Comparison of ENCODE assay signal across 12 cellular contexts in genomic region chr16:87947356-87948118, GRCh38. TPM values are rescaled to one million over a fixed set of nuclear protein-coding genes. Genes with fewer than 3 reads are reported as not detected.
A peak's percentile ranks its signal among the peaks of the same experiment; 100 is the strongest.
DNase-seq lines count a peak whose midpoint lies in the region; ATAC-seq and TF ChIP-seq lines count a peak whose summit lies in the region.
"Had no signal": no experiment of that assay in that cellular context is flagged by ENCODE, and none has a peak within 500 bp of the region (broad histone marks: within the 10 kb centered on the region; RNA-seq: fewer than 3 reads in every experiment).

No MANE protein-coding gene starts in this region.

- CTCF ChIA-PET in activated CD8-positive, alpha-beta memory T cell treated with anti-CD3 and anti-CD28 coated beads, Interleukin-2, amount 10 ng/mL, durations not matched to agents 7 days and 5 days (lab: Charles Lee) = no interaction called here

- H3K27me3 ChIP-seq in lower lobe of right lung (ENCODE audit: low read depth) (no peaks in the 10 kb centered on the region), H7 (ENCODE audit: control insufficient read depth, insufficient read depth, low read length) (no peaks in the 10 kb centered on the region)
- H3K27me3 ChIP-seq: brain microvascular endothelial cell, esophagus muscularis mucosa had no signal

- H3K27ac ChIP-seq in lower lobe of right lung (peak overlapping the region; percentile 75), substantia nigra (ENCODE audit: low read depth, low read length, poor library complexity, severe bottlenecking) (peak overlapping the region; percentile 40)
- H3K27ac ChIP-seq: brain microvascular endothelial cell, esophagus muscularis mucosa had no signal

- peaks cover 16% of the 10 kb centered on the region for H3K4me1 ChIP-seq in lower lobe of right lung

- ATAC-seq in activated CD8-positive, alpha-beta memory T cell treated with anti-CD3 and anti-CD28 coated beads, Interleukin-2, amount 10 ng/mL, durations not matched to agents 7 days and 5 days = no peak
- ATAC-seq in activated T-helper 17 cell treated with anti-CD3 and anti-CD28 coated beads, Interleukin-2, amount 50 U/mL, for 72 hours (replicated peaks) = no peak
- ATAC-seq in lower lobe of right lung (no peak), GM21825 (IDR thresholded peaks at IDR 0.05; ENCODE audit: unreplicated experiment) (no peak)

- H3K9me3 ChIP-seq in lower lobe of right lung = no peaks in the 10 kb centered on the region
- H3K9me3 ChIP-seq: esophagus muscularis mucosa had no signal

- peak overlapping the region; percentile 45 for H3K27ac Mint-ChIP-seq in activated CD8-positive, alpha-beta memory T cell treated with anti-CD3 and anti-CD28 coated beads, Interleukin-2, amount 10 ng/mL, durations not matched to agents 7 days and 5 days
- peak overlapping the region; percentile 44 for H3K27ac Mint-ChIP-seq in activated T-helper 17 cell treated with anti-CD3 and anti-CD28 coated beads, Interleukin-2, amount 50 U/mL, for 72 hours

- H3K36me3 ChIP-seq in lower lobe of right lung (no peaks in the 10 kb centered on the region), H7 (replicated peaks; ENCODE audit: control insufficient read depth, insufficient read depth, low read length) (no peaks in the 10 kb centered on the region)
- H3K36me3 ChIP-seq: brain microvascular endothelial cell, esophagus muscularis mucosa had no signal

- intact Hi-C loops in lower lobe of right lung (cut with DNase I) = no loop called here

- peaks cover 6% of the 10 kb centered on the region for H3K27me3 Mint-ChIP-seq in activated CD8-positive, alpha-beta memory T cell treated with anti-CD3 and anti-CD28 coated beads, Interleukin-2, amount 10 ng/mL, durations not matched to agents 7 days and 5 days
- H3K27me3 Mint-ChIP-seq in activated T-helper 17 cell treated with anti-CD3 and anti-CD28 coated beads, Interleukin-2, amount 50 U/mL, for 72 hours = no peaks in the 10 kb centered on the region

- no peaks in the 10 kb centered on the region for H3K9me3 Mint-ChIP-seq in activated CD8-positive, alpha-beta memory T cell treated with anti-CD3 and anti-CD28 coated beads, Interleukin-2, amount 10 ng/mL, durations not matched to agents 7 days and 5 days (ENCODE audit: low read depth)
- H3K9me3 Mint-ChIP-seq in activated T-helper 17 cell treated with anti-CD3 and anti-CD28 coated beads, Interleukin-2, amount 50 U/mL, for 72 hours = no peaks in the 10 kb centered on the region

- no peak for TF ChIP-seq CTCF in lower lobe of right lung (IDR thresholded peaks at IDR 0.05)

- DNase-seq in activated CD8-positive, alpha-beta memory T cell treated with anti-CD3 and anti-CD28 coated beads, Interleukin-2, amount 10 ng/mL, durations not matched to agents 7 days and 5 days = no peak
- DNase-seq in activated CD8-positive, alpha-beta memory T cell treated with anti-CD3 and anti-CD28 coated beads for 24 hours = no peak
- DNase-seq in lower lobe of right lung = no peak
- DNase-seq in substantia nigra (lab: John Stamatoyannopoulos, UW) = no peak
- DNase-seq in H7 = no peak
- DNase-seq in NCI-H1417 (lab: John Stamatoyannopoulos, UW) = no peak
- DNase-seq: activated CD8-positive, alpha-beta memory T cell treated with anti-CD3 and anti-CD28 coated beads, Interleukin-2, amount 50 U/mL, for 48 hours; brain microvascular endothelial cell had no signal

- peaks cover 32% of the 10 kb centered on the region for H3K4me1 Mint-ChIP-seq in activated CD8-positive, alpha-beta memory T cell treated with anti-CD3 and anti-CD28 coated beads, Interleukin-2, amount 10 ng/mL, durations not matched to agents 7 days and 5 days
- peaks cover 5% of the 10 kb centered on the region for H3K4me1 Mint-ChIP-seq in activated T-helper 17 cell treated with anti-CD3 and anti-CD28 coated beads, Interleukin-2, amount 50 U/mL, for 72 hours

- H3K4me3 ChIP-seq in lower lobe of right lung (no peak overlapping the region), H7 (ENCODE audit: insufficient read depth, low read depth, low read length) (no peak overlapping the region)
- H3K4me3 ChIP-seq: esophagus muscularis mucosa had no signal

- no peak overlapping the region for H3K4me3 Mint-ChIP-seq in activated CD8-positive, alpha-beta memory T cell treated with anti-CD3 and anti-CD28 coated beads, Interleukin-2, amount 10 ng/mL, durations not matched to agents 7 days and 5 days
- peak overlapping the region; percentile 30 for H3K4me3 Mint-ChIP-seq in activated T-helper 17 cell treated with anti-CD3 and anti-CD28 coated beads, Interleukin-2, amount 50 U/mL, for 72 hours

- H3K36me3 Mint-ChIP-seq in activated CD8-positive, alpha-beta memory T cell treated with anti-CD3 and anti-CD28 coated beads, Interleukin-2, amount 10 ng/mL, durations not matched to agents 7 days and 5 days = peaks cover 5% of the 10 kb centered on the region
- peaks cover 8% of the 10 kb centered on the region for H3K36me3 Mint-ChIP-seq in activated T-helper 17 cell treated with anti-CD3 and anti-CD28 coated beads, Interleukin-2, amount 50 U/mL, for 72 hours (ENCODE audit: low read depth)

RNA-seq across cellular contexts. Expression of gene BANP, which starts 3.7 kb away (rescaled TPM):
- 10 to 100 TPM; 36.1 to 48.7 TPM for total RNA-seq in activated CD8-positive, alpha-beta memory T cell treated with anti-CD3 and anti-CD28 coated beads, Interleukin-2, amount 10 ng/mL, durations not matched to agents 7 days and 5 days
- 10 to 100 TPM; 46.4 to 85.9 TPM for total RNA-seq in activated T-helper 17 cell treated with anti-CD3 and anti-CD28 coated beads, Interleukin-2, amount 50 U/mL, for 72 hours
- 29.7 TPM for total RNA-seq in lower lobe of right lung
- total RNA-seq in H7 (2014; rRNA removed; shearing (Covaris generic)) = 37.3 and 39.3 TPM in 2 replicates

RNA-seq across cellular contexts. Expression of gene CA5A, which starts 11.2 kb away (rescaled TPM):
- not detected for total RNA-seq in activated CD8-positive, alpha-beta memory T cell treated with anti-CD3 and anti-CD28 coated beads, Interleukin-2, amount 10 ng/mL, durations not matched to agents 7 days and 5 days
- total RNA-seq in activated T-helper 17 cell treated with anti-CD3 and anti-CD28 coated beads, Interleukin-2, amount 50 U/mL, for 72 hours = not detected
- 0.06 TPM for total RNA-seq in lower lobe of right lung
- not detected in 2 replicates for total RNA-seq in H7 (2014; rRNA removed; shearing (Covaris generic))
- total RNA-seq: esophagus muscularis mucosa, M059J had no signal
